Comparison of ENCODE assay signal across 22 cellular contexts in genomic region chr1:36829951-36830350, GRCh38.
"Had no signal": no experiment of that assay in that cellular context is flagged by ENCODE, and none has a peak within 500 bp of the region (broad histone marks: within the 10 kb centered on the region; RNA-seq: fewer than 3 reads in every experiment).

No MANE protein-coding gene starts in this region.

- DNase-seq: activated CD4-positive, alpha-beta T cell treated with anti-CD3 and anti-CD28 coated beads, Interleukin-2, amount 10 ng/mL, durations not matched to agents 24 days and 14 days; activated CD8-positive, alpha-beta T cell treated with anti-CD3 and anti-CD28 coated beads for 36 hours; activated gamma-delta T cell treated with Interleukin-2 at 50 U/mL for 16 hours; body of pancreas; caudate nucleus; effector memory CD8-positive, alpha-beta T cell; glutamatergic neuron; hippocampal formation; left ventricle myocardium superior; mammary epithelial cell; ovary; right cardiac atrium; stimulated activated CD4-positive, alpha-beta T cell treated with anti-CD3 and anti-CD28 coated beads, Interleukin-4, amount 100 ng/mL, for 24 hours; stimulated activated naive CD4-positive, alpha-beta T cell treated with Interleukin-2 at 50 U/mL for 16 hours had no signal

- H3K4me1 Mint-ChIP-seq: activated CD4-positive, alpha-beta T cell treated with anti-CD3 and anti-CD28 coated beads, Interleukin-2, amount 10 ng/mL, durations not matched to agents 24 days and 14 days; activated naive CD4-positive, alpha-beta T cell treated with anti-CD3 and anti-CD28 coated beads, Interleukin-2, amount 50 U/mL, for 24 hours; mesothelial cell of epicardium; naive thymus-derived CD8-positive, alpha-beta T cell had no signal

- H3K9me3 Mint-ChIP-seq: activated CD4-positive, alpha-beta T cell treated with anti-CD3 and anti-CD28 coated beads, Interleukin-2, amount 10 ng/mL, durations not matched to agents 24 days and 14 days; activated CD8-positive, alpha-beta T cell treated with anti-CD3 and anti-CD28 coated beads for 36 hours; activated naive CD4-positive, alpha-beta T cell treated with anti-CD3 and anti-CD28 coated beads, Interleukin-2, amount 50 U/mL, for 24 hours; effector memory CD8-positive, alpha-beta T cell; mesothelial cell of epicardium; naive thymus-derived CD8-positive, alpha-beta T cell; T-helper 2 cell treated with Interferon-gamma antibody and Interleukin-4, amounts not matched to agents 5 μg/mL and 100 μg/mL, for 36 hours had no signal

- H3K9me3 ChIP-seq: body of pancreas, ovary, prostate gland had no signal

- H3K36me3 Mint-ChIP-seq: activated naive CD4-positive, alpha-beta T cell treated with anti-CD3 and anti-CD28 coated beads, Interleukin-2, amount 50 U/mL, for 24 hours; mesothelial cell of epicardium; naive thymus-derived CD8-positive, alpha-beta T cell had no signal

- H3K4me3 Mint-ChIP-seq: activated CD4-positive, alpha-beta T cell treated with anti-CD3 and anti-CD28 coated beads, Interleukin-2, amount 10 ng/mL, durations not matched to agents 24 days and 14 days; activated CD8-positive, alpha-beta T cell treated with anti-CD3 and anti-CD28 coated beads for 36 hours; activated naive CD4-positive, alpha-beta T cell treated with anti-CD3 and anti-CD28 coated beads, Interleukin-2, amount 50 U/mL, for 24 hours; effector memory CD8-positive, alpha-beta T cell; mesothelial cell of epicardium; naive thymus-derived CD8-positive, alpha-beta T cell; T-helper 2 cell treated with Interferon-gamma antibody and Interleukin-4, amounts not matched to agents 5 μg/mL and 100 μg/mL, for 36 hours had no signal

- H3K27me3 Mint-ChIP-seq: activated CD8-positive, alpha-beta T cell treated with anti-CD3 and anti-CD28 coated beads for 36 hours had no signal

- H3K27ac ChIP-seq: body of pancreas, ovary, prostate gland, VCaP had no signal

- H3K36me3 ChIP-seq: ovary, prostate gland had no signal

- H3K4me1 ChIP-seq: body of pancreas, prostate gland had no signal

- ATAC-seq: activated CD4-positive, CD25-positive, alpha-beta regulatory T cell treated with anti-CD3 and anti-CD28 coated beads, Interleukin-2, amount 50 U/mL, for 24 hours; activated CD8-positive, alpha-beta T cell treated with anti-CD3 and anti-CD28 coated beads for 36 hours; body of pancreas; effector memory CD8-positive, alpha-beta T cell; esophagus mucosa; left ventricle myocardium superior; naive thymus-derived CD8-positive, alpha-beta T cell; right cardiac atrium had no signal

- H3K27ac Mint-ChIP-seq: activated CD4-positive, alpha-beta T cell treated with anti-CD3 and anti-CD28 coated beads, Interleukin-2, amount 10 ng/mL, durations not matched to agents 24 days and 14 days; activated CD8-positive, alpha-beta T cell treated with anti-CD3 and anti-CD28 coated beads for 36 hours; activated naive CD4-positive, alpha-beta T cell treated with anti-CD3 and anti-CD28 coated beads, Interleukin-2, amount 50 U/mL, for 24 hours; effector memory CD8-positive, alpha-beta T cell; mesothelial cell of epicardium; naive thymus-derived CD8-positive, alpha-beta T cell; T-helper 2 cell treated with Interferon-gamma antibody and Interleukin-4, amounts not matched to agents 5 μg/mL and 100 μg/mL, for 36 hours had no signal

- H3K27me3 ChIP-seq: body of pancreas, ovary had no signal

- H3K4me3 ChIP-seq: body of pancreas, ovary, prostate gland had no signal
